ENCODE assay signal across 8 cellular contexts in the genomic region with DNA sequence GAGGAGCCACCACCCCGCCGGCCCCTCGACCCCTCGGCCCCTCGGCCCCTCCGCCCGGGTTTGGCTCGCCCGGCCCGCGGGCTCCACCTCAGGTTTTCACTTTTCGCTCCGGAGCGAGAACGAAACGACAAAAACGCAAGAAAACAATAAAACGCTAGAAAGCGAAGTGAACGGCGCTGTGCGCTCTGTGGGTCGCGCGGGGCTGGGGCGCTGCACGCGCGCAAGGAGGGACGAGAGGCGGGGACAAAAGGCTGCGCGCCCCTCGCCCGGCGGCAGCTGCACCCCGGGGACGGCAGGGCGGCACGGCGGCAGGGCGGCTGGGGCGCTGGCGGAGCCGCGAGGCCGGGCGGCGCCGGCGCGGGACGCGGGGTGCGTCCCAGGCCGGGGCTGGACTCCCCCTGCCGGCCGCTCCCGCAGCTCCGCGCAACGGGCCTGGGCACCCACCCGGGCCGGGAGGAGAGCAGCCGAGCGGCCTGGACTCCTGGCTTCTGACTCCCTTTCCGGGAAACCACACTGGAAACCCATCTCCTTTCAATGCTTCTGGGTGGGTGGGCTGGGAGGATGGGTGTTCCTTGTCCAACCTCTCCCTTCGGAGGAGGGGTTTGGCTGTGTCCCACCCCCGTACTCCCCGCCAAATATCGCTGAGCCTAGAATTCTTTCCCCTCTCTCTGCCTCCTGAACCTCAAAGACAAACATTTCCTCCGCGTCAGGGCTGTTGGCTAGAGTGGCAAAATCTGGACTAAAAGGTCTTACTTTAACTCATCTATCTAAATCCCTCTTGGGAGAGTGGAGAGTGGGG. TPM values are rescaled to one million over a fixed set of nuclear protein-coding genes. Genes with fewer than 3 reads are reported as not detected.
DNase-seq lines count a peak whose midpoint lies in the region; ATAC-seq and TF ChIP-seq lines count a peak whose summit lies in the region.

No MANE protein-coding gene starts in this region.

- intact Hi-C loops in lower lobe of right lung (cut with DNase I) = no loop called here

- DNase-seq in NCI-H146 (lab: John Stamatoyannopoulos, UW) (peak; percentile 44), NCI-H146 treated with DMSO at 0.1 percent for 48 hours (lab: John Stamatoyannopoulos, UW; ENCODE audit: unreplicated experiment) (no peak), lower lobe of right lung (peak; percentile 63), superior temporal gyrus (ENCODE audit: extremely low spot score) (peak; percentile 36)

- H3K27ac Mint-ChIP-seq in T-helper 1 cell treated with Interleukin-12 subunit alpha and Interleukin-12 subunit beta and Interleukin-4 antibody, amounts not matched to agents 30 μg/mL and 1 μg/mL, for 36 hours = peak overlapping the region; percentile 20

- no peaks in the 10 kb centered on the region for H3K36me3 ChIP-seq in duodenal mucosa (ENCODE audit: control insufficient read depth in 1 of 2, insufficient read depth in 2 of 2, low read length in 2 of 2)
- peaks cover 30% of the 10 kb centered on the region for H3K36me3 ChIP-seq in lower lobe of right lung

- peak; percentile 33 for ATAC-seq in HG03280 (IDR thresholded peaks at IDR 0.05; ENCODE audit: unreplicated experiment)
- peak; percentile 39 to 42 for ATAC-seq in lower lobe of right lung
- no peak for ATAC-seq in HG02840 (IDR thresholded peaks at IDR 0.05; ENCODE audit: low FRiP score, unreplicated experiment)

- H3K4me3 ChIP-seq in duodenal mucosa (ENCODE audit: low read depth in 1 of 2, low read length in 2 of 2) = peak overlapping the region; percentile 40 to 65
- H3K4me3 ChIP-seq in lower lobe of right lung = peak overlapping the region; percentile 67

- peak overlapping the region; percentile 72 for H3K4me3 Mint-ChIP-seq in T-helper 1 cell treated with Interleukin-12 subunit alpha and Interleukin-12 subunit beta and Interleukin-4 antibody, amounts not matched to agents 30 μg/mL and 1 μg/mL, for 36 hours

- H3K36me3 Mint-ChIP-seq in T-helper 1 cell treated with Interleukin-12 subunit alpha and Interleukin-12 subunit beta and Interleukin-4 antibody, amounts not matched to agents 30 μg/mL and 1 μg/mL, for 36 hours (ENCODE audit: low read depth) = no peaks in the 10 kb centered on the region

- peaks cover 14% of the 10 kb centered on the region for H3K4me1 Mint-ChIP-seq in T-helper 1 cell treated with Interleukin-12 subunit alpha and Interleukin-12 subunit beta and Interleukin-4 antibody, amounts not matched to agents 30 μg/mL and 1 μg/mL, for 36 hours (ENCODE audit: low read depth)

- peak; percentile 33 for TF ChIP-seq CTCF in lower lobe of right lung (IDR thresholded peaks at IDR 0.05)

- H3K9me3 ChIP-seq in duodenal mucosa (ENCODE audit: control insufficient read depth in 1 of 2, low read length in 2 of 2) (no peaks in the 10 kb centered on the region), lower lobe of right lung (no peaks in the 10 kb centered on the region)

- no peaks in the 10 kb centered on the region for H3K9me3 Mint-ChIP-seq in T-helper 1 cell treated with Interleukin-12 subunit alpha and Interleukin-12 subunit beta and Interleukin-4 antibody, amounts not matched to agents 30 μg/mL and 1 μg/mL, for 36 hours

- H3K4me1 ChIP-seq in duodenal mucosa (ENCODE audit: control insufficient read depth in 1 of 2, insufficient read depth in 2 of 2, low read length in 2 of 2) (peaks cover 0 to 25% of the 10 kb centered on the region in 2 donors), lower lobe of right lung (peaks cover 46% of the 10 kb centered on the region)

- H3K27me3 Mint-ChIP-seq in T-helper 1 cell treated with Interleukin-12 subunit alpha and Interleukin-12 subunit beta and Interleukin-4 antibody, amounts not matched to agents 30 μg/mL and 1 μg/mL, for 36 hours (ENCODE audit: low read depth) = peaks cover 62% of the 10 kb centered on the region

- peak overlapping the region; percentile 42 for H3K27ac ChIP-seq in duodenal mucosa (ENCODE audit: low read depth, low read length)
- H3K27ac ChIP-seq in lower lobe of right lung = peak overlapping the region; percentile 89

- no peak overlapping the region for H3K9ac ChIP-seq in duodenal mucosa (ENCODE audit: low read depth in 1 of 2, low read length in 2 of 2)

- H3K27me3 ChIP-seq in duodenal mucosa (ENCODE audit: control insufficient read depth in 1 of 2, insufficient read depth in 2 of 2, low read length in 2 of 2) (peaks cover 63 to 64% of the 10 kb centered on the region in 2 donors), lower lobe of right lung (ENCODE audit: low read depth) (peaks cover 63% of the 10 kb centered on the region)

RNA-seq across cellular contexts. Expression of a gene that starts 9.9 kb away (rescaled TPM):
- 83.3 TPM for total RNA-seq in lower lobe of right lung

RNA-seq across cellular contexts. Expression of a gene that starts 42.7 kb away (rescaled TPM):
- 22.3 TPM for total RNA-seq in lower lobe of right lung
